Comparison of ENCODE assay signal across 21 cellular contexts in the genomic region with DNA sequence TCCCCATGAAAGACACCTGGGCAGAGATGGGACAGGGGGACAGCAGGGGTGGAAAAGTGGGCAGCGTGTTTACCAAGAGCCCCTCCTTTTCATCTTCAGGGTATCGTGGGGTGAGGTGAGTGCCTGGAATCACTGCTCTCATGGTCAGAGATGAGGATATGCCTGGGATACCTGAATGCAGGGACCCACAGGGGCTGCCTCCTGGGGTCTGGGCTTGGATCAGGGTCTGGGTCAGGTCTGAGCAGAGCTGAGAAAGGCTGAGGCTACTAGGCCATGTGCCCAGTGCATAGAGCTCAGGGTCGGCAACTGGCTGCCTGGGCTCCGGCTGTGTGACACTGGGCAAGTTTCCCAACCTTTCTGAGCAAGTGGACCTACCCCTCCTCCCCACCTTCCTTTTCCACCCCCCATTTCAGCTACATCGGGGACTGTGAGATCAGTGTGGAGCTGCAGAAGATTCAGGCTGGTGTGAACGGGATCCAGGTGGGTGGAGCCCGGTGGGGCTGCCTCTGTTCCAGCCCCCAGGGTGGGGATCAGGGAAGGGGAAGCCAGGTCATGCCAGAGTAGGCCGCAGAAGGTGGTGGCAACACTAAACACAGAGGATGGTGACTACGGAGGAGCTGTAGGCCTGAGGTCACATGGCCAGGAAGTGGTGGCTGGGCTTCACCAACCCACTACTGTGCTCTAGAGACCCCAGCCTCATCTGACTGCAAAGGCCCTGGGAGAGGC. TPM values are rescaled to one million over a fixed set of nuclear protein-coding genes. Genes with fewer than 3 reads are reported as not detected.
"Had no signal": no experiment of that assay in that cellular context is flagged by ENCODE, and none has a peak within 500 bp of the region (broad histone marks: within the 10 kb centered on the region; RNA-seq: fewer than 3 reads in every experiment).

No MANE protein-coding gene starts in this region.

- H3K4me3 Mint-ChIP-seq: activated naive CD8-positive, alpha-beta T cell treated with anti-CD3 and anti-CD28 coated beads for 36 hours; activated T-helper 1 cell treated with anti-CD3 and anti-CD28 coated beads, Interleukin-12 subunit alpha, Interleukin-12 subunit beta, Interleukin-2, Interleukin-4 antibody, amounts not matched to agents 30 ng/mL and 10 ng/mL and 1 ng/mL, durations not matched to agents 14 hours and 24 hours and 36 hours; brain; central memory CD8-positive, alpha-beta T cell; naive B cell had no signal

- H3K4me1 Mint-ChIP-seq: activated naive CD8-positive, alpha-beta T cell treated with anti-CD3 and anti-CD28 coated beads for 36 hours; central memory CD8-positive, alpha-beta T cell had no signal

- H3K79me2 ChIP-seq: parathyroid adenoma had no signal

- ATAC-seq: stimulated activated naive CD8-positive, alpha-beta T cell treated with anti-CD3 and anti-CD28 coated beads, Interleukin-15, Interleukin-2, amounts not matched to agents 100 U/mL and 50 U/mL, for 24 hours had no signal

- H2AFZ ChIP-seq: parathyroid adenoma had no signal

- H3K4me3 ChIP-seq: coronary artery, SJSA1, skin epidermis, upper lobe of left lung had no signal

- H3K4me1 ChIP-seq: foreskin keratinocyte, parathyroid adenoma, SJSA1 had no signal

- H3K27me3 ChIP-seq: foreskin keratinocyte, SJSA1, upper lobe of left lung had no signal

- DNase-seq: activated CD4-positive, alpha-beta T cell treated with anti-CD3 and anti-CD28 coated beads, Interleukin-2, amount 50 U/mL, for 48 hours; activated CD4-positive, CD25-positive, alpha-beta regulatory T cell treated with anti-CD3 and anti-CD28 coated beads, Interleukin-2, amount 50 U/mL, for 72 hours; activated naive CD8-positive, alpha-beta T cell treated with anti-CD3 and anti-CD28 coated beads for 36 hours; amygdala; effector CD8-positive, alpha-beta T cell; foreskin keratinocyte; glutamatergic neuron; hypothalamus; naive B cell; retina; stimulated activated CD4-positive, alpha-beta T cell treated with anti-CD3 and anti-CD28 coated beads, Interleukin-4, amount 100 ng/mL, for 24 hours; stimulated activated naive CD8-positive, alpha-beta T cell treated with anti-CD3 and anti-CD28 coated beads, Interleukin-15, Interleukin-2, amounts not matched to agents 100 U/mL and 50 U/mL, for 24 hours had no signal

- H3K27ac Mint-ChIP-seq: activated naive CD8-positive, alpha-beta T cell treated with anti-CD3 and anti-CD28 coated beads for 36 hours; activated T-helper 1 cell treated with anti-CD3 and anti-CD28 coated beads, Interleukin-12 subunit alpha, Interleukin-12 subunit beta, Interleukin-2, Interleukin-4 antibody, amounts not matched to agents 30 ng/mL and 10 ng/mL and 1 ng/mL, durations not matched to agents 14 hours and 24 hours and 36 hours; brain had no signal

- H3K27ac ChIP-seq: coronary artery, foreskin keratinocyte, parathyroid adenoma, SJSA1, skin epidermis, upper lobe of left lung had no signal

- H3K36me3 Mint-ChIP-seq: activated naive CD8-positive, alpha-beta T cell treated with anti-CD3 and anti-CD28 coated beads for 36 hours; brain; naive B cell had no signal

- H3K9me3 Mint-ChIP-seq: activated naive CD8-positive, alpha-beta T cell treated with anti-CD3 and anti-CD28 coated beads for 36 hours; activated T-helper 1 cell treated with anti-CD3 and anti-CD28 coated beads, Interleukin-12 subunit alpha, Interleukin-12 subunit beta, Interleukin-2, Interleukin-4 antibody, amounts not matched to agents 30 ng/mL and 10 ng/mL and 1 ng/mL, durations not matched to agents 14 hours and 24 hours and 36 hours; central memory CD8-positive, alpha-beta T cell had no signal

- H3K9ac ChIP-seq: parathyroid adenoma had no signal

- H3K36me3 ChIP-seq: SJSA1 had no signal

- H3K9me3 ChIP-seq: SJSA1, upper lobe of left lung had no signal

RNA-seq across cellular contexts. Expression of gene ESYT3, which starts 24.5 kb away (rescaled TPM):
- total RNA-seq: lung microvascular endothelial cell had no signal
